8 cellular contexts compared by ENCODE assay signal in the genomic region with DNA sequence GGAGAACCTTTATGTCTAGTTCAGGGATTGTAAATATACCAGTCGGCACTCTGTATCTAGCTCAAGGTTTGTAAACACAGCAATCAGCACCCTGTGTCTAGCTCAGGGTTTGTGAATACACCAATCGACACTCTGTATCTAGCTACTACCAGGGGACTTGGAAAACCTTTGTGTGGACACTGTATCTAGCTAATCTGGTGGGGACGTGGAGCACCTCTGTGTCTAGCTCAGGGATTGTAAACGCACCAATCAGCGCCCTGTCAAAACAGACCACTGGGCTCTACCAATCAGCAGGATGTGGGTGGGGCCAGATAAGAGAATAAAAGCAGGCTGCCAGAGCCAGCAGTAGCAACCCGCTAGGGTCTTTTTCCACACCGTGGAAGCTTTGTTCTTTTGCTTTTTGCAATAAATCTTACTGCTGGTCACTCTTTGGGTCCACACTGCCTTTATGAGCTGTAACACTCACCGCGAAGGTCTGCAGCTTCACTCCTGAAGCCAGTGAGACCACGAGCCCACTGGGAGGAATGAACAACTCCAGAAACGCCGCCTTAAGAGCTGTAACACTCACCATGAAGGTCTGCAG. TPM values are rescaled to one million over a fixed set of nuclear protein-coding genes. Genes with fewer than 3 reads are reported as not detected.
DNase-seq lines count a peak whose midpoint lies in the region; ATAC-seq, FAIRE-seq and TF ChIP-seq lines count a peak whose summit lies in the region.
"Not testable (repeated sequence)": the region's sequence is repeated elsewhere in the genome, so short reads cannot be mapped to it uniquely, and the experiment has no call there.
"Had no signal": no experiment of that assay in that cellular context is flagged by ENCODE, and none has a peak within 500 bp of the region (broad histone marks: within the 10 kb centered on the region; RNA-seq: fewer than 3 reads in every experiment).

No MANE protein-coding gene starts in this region.

- POLR2A ChIA-PET in CD8-positive, alpha-beta memory T cell (lab: Charles Lee): not testable (repeated sequence)

- not testable (repeated sequence) for H3K9ac ChIP-seq in SU-DHL-6 (ENCODE audit: low read length)

- not testable (repeated sequence) for H3K4me1 ChIP-seq in CD8-positive, alpha-beta memory T cell (ENCODE audit: insufficient read depth, low read length)
- peaks cover 0 to 13% (median 2%) of the 10 kb centered on the region in 6 donors for H3K4me1 ChIP-seq in spleen

- not testable (repeated sequence) for ATAC-seq in central memory CD8-positive, alpha-beta T cell (replicated peaks; ENCODE audit: extremely low read depth, poor library complexity, severe bottlenecking)
- peak; percentile 12 for ATAC-seq in memory B cell (ENCODE audit: low read depth)

- H3K36me3 ChIP-seq in CD8-positive, alpha-beta memory T cell (ENCODE audit: insufficient read depth, low read length); SU-DHL-6 (ENCODE audit: low read length); spleen: not testable (repeated sequence)

- peak overlapping the region in 4 of 7 donors; percentile 65 to 75 (median 68) for H3K4me3 Mint-ChIP-seq in CD8-positive, alpha-beta memory T cell
- peak overlapping the region; percentile 92 to 96 (median 96) for H3K4me3 Mint-ChIP-seq in IgD-negative memory B cell
- H3K4me3 Mint-ChIP-seq in central memory CD8-positive, alpha-beta T cell: peak overlapping the region; percentile 73
- H3K4me3 Mint-ChIP-seq in memory B cell: peak overlapping the region; percentile 98

- not testable (repeated sequence) for H3K9me3 ChIP-seq in CD8-positive, alpha-beta memory T cell (ENCODE audit: low read length); SU-DHL-6 (ENCODE audit: insufficient read depth, low read length); spleen

- not testable (repeated sequence) for H3K27me3 ChIP-seq in CD8-positive, alpha-beta memory T cell (ENCODE audit: insufficient read depth, low read length, poor library complexity, severe bottlenecking); SU-DHL-6 (ENCODE audit: low read length); spleen (replicated peaks in 1 of 7)

- H3K4me2 ChIP-seq in SU-DHL-6 (ENCODE audit: low read depth, low read length, poor library complexity, severe bottlenecking): not testable (repeated sequence)

- H3K9me3 Mint-ChIP-seq in CD8-positive, alpha-beta memory T cell; IgD-negative memory B cell; central memory CD8-positive, alpha-beta T cell; memory B cell: not testable (repeated sequence)

- peak overlapping the region in 4 of 8 donors; percentile 19 to 73 (median 36) for H3K27ac Mint-ChIP-seq in CD8-positive, alpha-beta memory T cell
- H3K27ac Mint-ChIP-seq in IgD-negative memory B cell (peak overlapping the region; percentile 90 to 99 (median 93)), memory B cell (peak overlapping the region; percentile 99)
- H3K27ac Mint-ChIP-seq in central memory CD8-positive, alpha-beta T cell (ENCODE audit: low read depth): peak overlapping the region; percentile 46

- TF ChIP-seq CTCF in SU-DHL-6 (IDR thresholded peaks at IDR 0.05; ENCODE audit: insufficient read depth, low read length, poor library complexity, severe bottlenecking); spleen (IDR thresholded peaks at IDR 0.05 in 8 of 11, conservative IDR thresholded peaks at IDR 0.05 in 3 of 11): not testable (repeated sequence)

- not testable (repeated sequence) for H3F3A ChIP-seq in SU-DHL-6 (ENCODE audit: insufficient read depth)

- peak; percentile 57; the same call in 1 of the 2 replicates for TF ChIP-seq POLR2A in GM12891 (IDR thresholded peaks at IDR 0.05; ENCODE audit: low read depth, low read length)
- not testable (repeated sequence) for TF ChIP-seq POLR2A in spleen (IDR thresholded peaks at IDR 0.05)

- not testable (repeated sequence) for DNase-seq in CD8-positive, alpha-beta memory T cell; GM12891 (ENCODE audit: insufficient read length, low spot score); central memory CD8-positive, alpha-beta T cell (ENCODE audit: low spot score in 2 of 2); memory B cell (ENCODE audit: low spot score in 2 of 2); spleen

- H3K4me1 Mint-ChIP-seq in CD8-positive, alpha-beta memory T cell; central memory CD8-positive, alpha-beta T cell: not testable (repeated sequence)
- H3K4me1 Mint-ChIP-seq in IgD-negative memory B cell (peaks cover 38 to 50% (median 47%) of the 10 kb centered on the region in 3 donors), memory B cell (peaks cover 43% of the 10 kb centered on the region)

- not testable (repeated sequence) for H4K20me1 ChIP-seq in SU-DHL-6 (ENCODE audit: low read depth, low read length)

- H3K9me2 ChIP-seq in SU-DHL-6 (replicated peaks; ENCODE audit: insufficient read depth, low read length): not testable (repeated sequence)

- H3K27me3 Mint-ChIP-seq in CD8-positive, alpha-beta memory T cell: peaks cover 0 to 14% of the 10 kb centered on the region in 2 donors
- not testable (repeated sequence) for H3K27me3 Mint-ChIP-seq in IgD-negative memory B cell; central memory CD8-positive, alpha-beta T cell; memory B cell

- CTCF ChIA-PET in CD8-positive, alpha-beta memory T cell (lab: Charles Lee): not testable (repeated sequence)

- not testable (repeated sequence) for H3K36me3 Mint-ChIP-seq in CD8-positive, alpha-beta memory T cell; IgD-negative memory B cell; central memory CD8-positive, alpha-beta T cell (ENCODE audit: insufficient read depth)
- H3K36me3 Mint-ChIP-seq in memory B cell: peaks cover 17% of the 10 kb centered on the region

- not testable (repeated sequence) for H3K27ac ChIP-seq in CD8-positive, alpha-beta memory T cell (ENCODE audit: low read depth, low read length); SU-DHL-6 (ENCODE audit: low read depth, low read length)
- H3K27ac ChIP-seq in spleen: peak overlapping the region in 7 of 8 donors; percentile 12 to 86 (median 78)

- not testable (repeated sequence) for H3K4me3 ChIP-seq in CD8-positive, alpha-beta memory T cell (ENCODE audit: low read length); SU-DHL-6 (ENCODE audit: insufficient read depth, low read length, poor library complexity, severe bottlenecking)
- peak overlapping the region in 3 of 8 donors; percentile 9 to 56 (median 12) for H3K4me3 ChIP-seq in spleen

- not testable (repeated sequence) for H3K79me2 ChIP-seq in SU-DHL-6 (ENCODE audit: insufficient read depth, low read length)

- intact Hi-C loops in spleen (cut with DNase I; ENCODE audit: low total_unique reads): not testable (repeated sequence)

- peak overlapping the region; percentile 2 for H2AFZ ChIP-seq in SU-DHL-6 (ENCODE audit: low read depth, low read length, severe bottlenecking)

- FAIRE-seq in GM12891 (lab: Jason Lieb, UNC): not testable (repeated sequence)

- 81 to 90% (median 88%) methylated on average over 11 to 12 of the region's 12 CpGs for WGBS in spleen, 5 donors

RNA-seq across cellular contexts. Expression of a gene that starts 42.3 kb away (rescaled TPM):
- 10 to 100 TPM; 27.5 to 28.6 TPM for total RNA-seq in CD8-positive, alpha-beta memory T cell
- 111 TPM for polyA plus RNA-seq in CD8-positive, alpha-beta memory T cell
- polyA plus RNA-seq in GM12891 (2012; ENCODE audit: low read depth, missing spikeins): 50.3 TPM
- polyA plus RNA-seq in IgD-negative memory B cell (216 TPM), spleen (100 to 1,000 TPM in 1 of 3 donors, 10 to 100 TPM in 2; 68.0 to 108 (median 81.7) TPM)
- 100 to 1,000 TPM in 3 of 7 donors, 10 to 100 TPM in 4; 71.6 to 154 (median 90.5) TPM for total RNA-seq in spleen

RNA-seq across cellular contexts. Expression of a gene that starts 46.1 kb away (rescaled TPM):
- 10 to 100 TPM; 55.8 to 56.8 TPM for total RNA-seq in CD8-positive, alpha-beta memory T cell
- 29.5 TPM for polyA plus RNA-seq in CD8-positive, alpha-beta memory T cell
- 258 TPM for polyA plus RNA-seq in GM12891 (2012; ENCODE audit: low read depth, missing spikeins)
- polyA plus RNA-seq in IgD-negative memory B cell: 75.8 TPM
- total RNA-seq in spleen: 100 to 1,000 TPM in 2 of 7 donors, 10 to 100 TPM in 5; 34.4 to 180 (median 69.7) TPM
- polyA plus RNA-seq in spleen: 10 to 100 TPM; 47.2 to 55.5 (median 52.9) TPM
- polyA plus RNA-seq: BJ had no signal
